Comparison of ENCODE assay signal across 10 cellular contexts in the genomic region with DNA sequence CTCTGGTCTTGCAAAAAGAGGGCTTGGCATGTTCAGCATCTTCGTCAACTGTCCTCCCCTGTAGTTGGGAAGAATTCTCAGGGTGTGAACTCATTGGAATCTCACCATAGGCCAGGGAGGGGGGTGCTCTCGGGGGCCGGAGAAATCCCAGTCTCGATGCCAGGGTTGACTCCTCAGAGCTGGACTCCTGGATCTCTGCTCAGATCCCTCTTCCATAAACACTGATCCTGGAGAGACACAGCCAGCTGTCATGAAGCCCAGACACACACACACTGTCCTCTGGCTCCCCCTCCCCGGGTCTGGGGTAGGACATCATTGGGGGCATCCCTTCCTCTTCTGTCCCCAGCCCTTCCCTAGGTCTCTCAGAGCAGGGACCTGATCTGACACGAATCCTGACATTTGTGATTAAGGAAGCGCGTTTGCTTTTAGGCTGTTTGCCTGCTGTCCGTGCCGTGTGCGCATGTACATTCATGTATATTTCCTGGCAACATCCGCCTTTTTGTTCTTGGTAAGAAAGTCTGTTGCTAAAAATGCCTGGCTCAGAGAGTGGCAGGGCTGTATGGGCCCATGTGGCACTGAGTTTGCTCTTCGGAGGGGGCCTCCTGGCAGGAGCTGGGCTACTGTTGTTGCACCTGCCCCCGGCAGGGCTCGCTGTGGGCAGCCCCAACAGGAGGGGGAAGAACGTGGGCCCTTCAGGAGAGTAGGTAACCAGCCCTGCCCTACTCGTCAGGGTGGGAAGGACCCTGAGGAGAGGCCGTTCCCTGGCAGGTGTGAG. TPM values are rescaled to one million over a fixed set of nuclear protein-coding genes. Genes with fewer than 3 reads are reported as not detected.
DNase-seq lines count a peak whose midpoint lies in the region; ATAC-seq and TF ChIP-seq lines count a peak whose summit lies in the region.
"Had no signal": no experiment of that assay in that cellular context is flagged by ENCODE, and none has a peak within 500 bp of the region (broad histone marks: within the 10 kb centered on the region; RNA-seq: fewer than 3 reads in every experiment).

No MANE protein-coding gene starts in this region.

- H3K27me3 ChIP-seq in skeletal muscle tissue (ENCODE audit: control insufficient read depth in 3 of 3, insufficient read depth in 3 of 3, low read length in 3 of 3) = no peaks in the 10 kb centered on the region

- peaks cover 3 to 30% (median 7%) of the 10 kb centered on the region in 3 donors for H3K36me3 ChIP-seq in skeletal muscle tissue (ENCODE audit: control insufficient read depth in 3 of 3, insufficient read depth in 3 of 3, low read length in 3 of 3)

- no peak overlapping the region for H3K4me3 ChIP-seq in skeletal muscle tissue (ENCODE audit: low read length in 3 of 3)

- peak; percentile 28 for DNase-seq in RPMI8226
- no peak for DNase-seq in A172 (ENCODE audit: low spot score)
- no peak for DNase-seq in kidney glomerular epithelial cell (lab: John Stamatoyannopoulos, UW)
- DNase-seq: HFFc6, left cardiac atrium had no signal

- ATAC-seq in HG03342 (IDR thresholded peaks at IDR 0.05; ENCODE audit: unreplicated experiment) = no peak
- ATAC-seq: left cardiac atrium, Panc1 had no signal

- H3K27ac ChIP-seq in cingulate gyrus (ENCODE audit: low read depth, low read length) (peak overlapping the region; percentile 54), skeletal muscle tissue (ENCODE audit: low read depth, low read length) (no peak overlapping the region)

- H3K9me3 ChIP-seq in skeletal muscle tissue (ENCODE audit: control insufficient read depth in 3 of 3, low read length in 3 of 3) = no peaks in the 10 kb centered on the region

- TF ChIP-seq CTCF in GM12873 (IDR thresholded peaks at IDR 0.05; ENCODE audit: insufficient read depth, low read depth, low read length, missing control alignments) = peak; percentile 14

- H3K4me1 ChIP-seq in skeletal muscle tissue (ENCODE audit: control insufficient read depth in 3 of 3, insufficient read depth in 3 of 3, low read length in 3 of 3) = peaks cover 0 to 22% (median 13%) of the 10 kb centered on the region in 3 donors

- peak overlapping the region in 2 of 3 donors; percentile 10 to 33 for H3K9ac ChIP-seq in skeletal muscle tissue (ENCODE audit: low read depth in 1 of 3, low read length in 3 of 3)

RNA-seq across cellular contexts. Expression of a gene that starts 45.4 kb away (rescaled TPM):
- 9.9 TPM for total RNA-seq in skeletal muscle tissue
- total RNA-seq in A172 (2014; rRNA removed; shearing (Covaris generic)) = 21.7 and 28.4 TPM in 2 replicates
